In the genomic region with DNA sequence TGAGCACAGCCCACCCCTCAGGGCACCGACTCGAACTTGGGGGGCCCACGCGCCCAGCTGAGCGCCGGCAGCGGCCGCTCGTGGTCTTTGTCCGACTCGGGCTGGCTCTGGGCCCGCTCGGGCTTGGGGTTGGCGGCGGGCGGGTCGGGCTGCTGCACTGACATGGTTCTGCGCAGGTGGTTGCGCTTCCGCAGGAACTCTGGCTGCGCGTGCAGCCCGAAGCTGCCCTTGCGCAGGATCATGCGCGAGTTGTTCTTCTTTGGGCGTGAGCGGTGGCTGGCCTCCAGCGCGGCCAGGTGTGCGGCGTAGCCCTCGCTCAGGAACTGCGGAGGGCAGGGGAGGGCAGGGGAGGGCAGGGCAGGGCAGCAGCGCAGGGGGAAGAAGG, we compare ENCODE assay signal across 8 cellular contexts. TPM values are rescaled to one million over a fixed set of nuclear protein-coding genes. Genes with fewer than 3 reads are reported as not detected.
DNase-seq lines count a peak whose midpoint lies in the region; ATAC-seq and TF ChIP-seq lines count a peak whose summit lies in the region.

No MANE protein-coding gene starts in this region.

- H3K4me1 ChIP-seq in cardiac muscle cell (ENCODE audit: low read depth) = peaks cover 7% of the 10 kb centered on the region

- CTCF ChIA-PET in activated CD8-positive, alpha-beta T cell treated with anti-CD3 and anti-CD28 coated beads, Interleukin-2, amount 10 ng/mL, durations not matched to agents 7 days and 5 days (lab: Charles Lee) = no interaction called here

- DNase-seq in HFF-Myc (ENCODE audit: extremely low read depth, low read depth) (no peak), cardiac muscle cell (ENCODE audit: low read depth in 1 of 2, low spot score in 1 of 2) (peak; percentile 46), NCI-H446 (lab: John Stamatoyannopoulos, UW) (no peak), caudate nucleus (lab: John Stamatoyannopoulos, UW) (no peak), occipital lobe (lab: John Stamatoyannopoulos, UW) (no peak), NCI-H345 treated with DMSO at 0.1 percent for 48 hours (lab: John Stamatoyannopoulos, UW; ENCODE audit: unreplicated experiment) (no peak)
- peak; percentile 46 for DNase-seq in activated CD8-positive, alpha-beta T cell treated with anti-CD3 and anti-CD28 coated beads, Interleukin-2, amount 10 ng/mL, durations not matched to agents 7 days and 5 days
- DNase-seq in stimulated activated CD4-positive, alpha-beta T cell treated with anti-CD3 and anti-CD28 coated beads, Interleukin-1b, Interleukin-23, amount 100 ng/mL, for 4 hours (ENCODE audit: low read depth in 2 of 2) = peak; percentile 18 to 19

- no peak overlapping the region for H3K4me3 Mint-ChIP-seq in activated CD8-positive, alpha-beta T cell treated with anti-CD3 and anti-CD28 coated beads, Interleukin-2, amount 10 ng/mL, durations not matched to agents 7 days and 5 days

- H3K27ac ChIP-seq in cardiac muscle cell (no peak overlapping the region), caudate nucleus (ENCODE audit: low read depth, low read length) (no peak overlapping the region)

- POLR2A ChIA-PET in activated CD8-positive, alpha-beta T cell treated with anti-CD3 and anti-CD28 coated beads, Interleukin-2, amount 10 ng/mL, durations not matched to agents 7 days and 5 days (lab: Charles Lee) = no interaction called here

- peaks cover 18% of the 10 kb centered on the region for H3K27me3 Mint-ChIP-seq in activated CD8-positive, alpha-beta T cell treated with anti-CD3 and anti-CD28 coated beads, Interleukin-2, amount 10 ng/mL, durations not matched to agents 7 days and 5 days (ENCODE audit: low read depth)

- peaks cover 7% of the 10 kb centered on the region for H3K4me1 Mint-ChIP-seq in activated CD8-positive, alpha-beta T cell treated with anti-CD3 and anti-CD28 coated beads, Interleukin-2, amount 10 ng/mL, durations not matched to agents 7 days and 5 days (ENCODE audit: low read depth)

- no peaks in the 10 kb centered on the region for H3K36me3 Mint-ChIP-seq in activated CD8-positive, alpha-beta T cell treated with anti-CD3 and anti-CD28 coated beads, Interleukin-2, amount 10 ng/mL, durations not matched to agents 7 days and 5 days (ENCODE audit: low read depth)

- no peaks in the 10 kb centered on the region for H3K27me3 ChIP-seq in cardiac muscle cell

- ATAC-seq in activated CD8-positive, alpha-beta T cell treated with anti-CD3 and anti-CD28 coated beads, Interleukin-2, amount 10 ng/mL, durations not matched to agents 7 days and 5 days = peak; percentile 62

- H3K9me3 ChIP-seq in cardiac muscle cell (ENCODE audit: low read depth) = no peaks in the 10 kb centered on the region

- no peak for TF ChIP-seq CTCF in HFF-Myc (IDR thresholded peaks at IDR 0.05; ENCODE audit: low read depth, low read length, missing control alignments)
- TF ChIP-seq CTCF in cardiac muscle cell (IDR thresholded peaks at IDR 0.05; ENCODE audit: low read depth, low read length) = no peak

- no peaks in the 10 kb centered on the region for H3K9me3 Mint-ChIP-seq in activated CD8-positive, alpha-beta T cell treated with anti-CD3 and anti-CD28 coated beads, Interleukin-2, amount 10 ng/mL, durations not matched to agents 7 days and 5 days (ENCODE audit: insufficient read depth)

- no peak overlapping the region for H3K27ac Mint-ChIP-seq in activated CD8-positive, alpha-beta T cell treated with anti-CD3 and anti-CD28 coated beads, Interleukin-2, amount 10 ng/mL, durations not matched to agents 7 days and 5 days

- no peaks in the 10 kb centered on the region for H3K36me3 ChIP-seq in cardiac muscle cell

- H3K4me3 ChIP-seq in HFF-Myc (replicated peaks; ENCODE audit: low read depth, low read length) (peak overlapping the region; percentile 15; the same call in 1 of the 2 replicates), cardiac muscle cell (no peak overlapping the region)

RNA-seq across cellular contexts. Expression of a gene that starts 11.1 kb away (rescaled TPM):
- total RNA-seq in activated CD8-positive, alpha-beta T cell treated with anti-CD3 and anti-CD28 coated beads, Interleukin-2, amount 10 ng/mL, durations not matched to agents 7 days and 5 days = 10 to 100 TPM; 17.1 to 20.4 TPM
- total RNA-seq in cardiac muscle cell (10.3 and 70.6 TPM in 2 replicates), occipital lobe (5.9 TPM)
- polyA plus RNA-seq in cardiac muscle cell = 11.3 and 65.2 TPM in 2 replicates

RNA-seq across cellular contexts. Expression of a gene that starts 20.4 kb away (rescaled TPM):
- total RNA-seq in activated CD8-positive, alpha-beta T cell treated with anti-CD3 and anti-CD28 coated beads, Interleukin-2, amount 10 ng/mL, durations not matched to agents 7 days and 5 days = not detected
- total RNA-seq in cardiac muscle cell (not detected in 2 replicates), occipital lobe (not detected)
- not detected in 2 replicates for polyA plus RNA-seq in cardiac muscle cell

Comparison
In these comparisons a context has a peak if more than half of its experiments do, and no peak if none do; other contexts are left out.
1. DNase-seq: peak in activated CD8-positive, alpha-beta T cell treated with anti-CD3 and anti-CD28 coated beads, Interleukin-2, amount 10 ng/mL, durations not matched to agents 7 days and 5 days (single experiment), cardiac muscle cell (2 of 2) and stimulated activated CD4-positive, alpha-beta T cell treated with anti-CD3 and anti-CD28 coated beads, Interleukin-1b, Interleukin-23, amount 100 ng/mL, for 4 hours (2 of 2); none in HFF-Myc (single experiment), NCI-H446 (0 of 2), caudate nucleus (0 of 61), occipital lobe (single experiment) and NCI-H345 treated with DMSO at 0.1 percent for 48 hours (single experiment).